Comparison of ENCODE assay signal across 8 cellular contexts in the genomic region with DNA sequence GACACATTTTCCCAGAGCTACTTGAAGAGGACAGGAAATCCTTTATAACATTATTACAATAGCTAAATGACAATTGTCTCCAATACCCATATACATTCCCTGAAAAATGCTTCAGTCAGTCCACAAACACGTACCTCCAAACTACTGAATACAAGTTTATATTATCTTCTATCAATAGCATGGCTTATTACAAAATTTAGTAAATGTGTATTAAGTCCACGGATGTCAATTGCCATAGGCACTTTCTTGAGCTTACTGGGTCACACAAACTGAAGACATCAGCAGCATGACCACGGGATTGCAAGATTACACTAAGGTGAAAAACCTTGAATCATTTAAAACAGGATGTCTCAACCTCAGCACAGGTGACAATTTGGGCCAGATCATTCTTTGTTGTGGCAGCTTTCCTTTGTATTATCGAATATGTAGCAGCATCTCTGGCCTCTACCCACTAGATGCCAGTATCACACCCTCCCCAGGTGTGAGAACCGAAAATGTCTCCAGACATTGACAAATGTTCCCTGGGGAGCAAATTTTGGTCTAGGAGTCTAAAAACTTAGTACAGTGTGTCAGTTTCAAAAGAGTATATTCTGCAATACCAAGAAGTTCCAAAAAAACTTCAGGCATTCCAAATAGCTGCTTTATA. TPM values are rescaled to one million over a fixed set of nuclear protein-coding genes. Genes with fewer than 3 reads are reported as not detected.
A peak's percentile ranks its signal among the peaks of the same experiment; 100 is the strongest.
DNase-seq lines count a peak whose midpoint lies in the region; ATAC-seq lines count a peak whose summit lies in the region.

No MANE protein-coding gene starts in this region.

- ATAC-seq in HG02759 (IDR thresholded peaks at IDR 0.05; ENCODE audit: unreplicated experiment) (peak; percentile 37), left lobe of liver (peak; percentile 17)

- H3K36me3 Mint-ChIP-seq in stimulated activated naive CD8-positive, alpha-beta T cell treated with anti-CD3 and anti-CD28 coated beads, Interleukin-15, Interleukin-2, amounts not matched to agents 100 ng/mL and 50 ng/mL, for 24 hours (ENCODE audit: low read depth) = peaks cover 23% of the 10 kb centered on the region

- peak overlapping the region; percentile 95 for H3K27ac Mint-ChIP-seq in stimulated activated naive CD8-positive, alpha-beta T cell treated with anti-CD3 and anti-CD28 coated beads, Interleukin-15, Interleukin-2, amounts not matched to agents 100 ng/mL and 50 ng/mL, for 24 hours

- H3K4me3 Mint-ChIP-seq in stimulated activated naive CD8-positive, alpha-beta T cell treated with anti-CD3 and anti-CD28 coated beads, Interleukin-15, Interleukin-2, amounts not matched to agents 100 ng/mL and 50 ng/mL, for 24 hours = peak overlapping the region; percentile 94

- peaks cover 54% of the 10 kb centered on the region for H3K4me1 Mint-ChIP-seq in stimulated activated naive CD8-positive, alpha-beta T cell treated with anti-CD3 and anti-CD28 coated beads, Interleukin-15, Interleukin-2, amounts not matched to agents 100 ng/mL and 50 ng/mL, for 24 hours (ENCODE audit: low read depth)

- peak; percentile 20 for DNase-seq in activated T-cell treated with anti-CD3 and anti-CD28 coated beads for 24 hours (ENCODE audit: low read depth)
- no peak for DNase-seq in activated T-cell treated with anti-CD3 and anti-CD28 coated beads for 4 hours
- peak; percentile 81 for DNase-seq in NCI-H345 treated with DMSO at 0.1 percent for 48 hours (lab: John Stamatoyannopoulos, UW; ENCODE audit: unreplicated experiment)
- DNase-seq in activated naive CD4-positive, alpha-beta T cell treated with anti-CD3 and anti-CD28 coated beads, Interleukin-2, amount 50 U/mL, for 16 hours = peak; percentile 32
- no peak for DNase-seq in left lobe of liver (ENCODE audit: low spot score)
- DNase-seq in occipital lobe (lab: John Stamatoyannopoulos, UW) = no peak

- no peaks in the 10 kb centered on the region for H3K9me3 Mint-ChIP-seq in stimulated activated naive CD8-positive, alpha-beta T cell treated with anti-CD3 and anti-CD28 coated beads, Interleukin-15, Interleukin-2, amounts not matched to agents 100 ng/mL and 50 ng/mL, for 24 hours

- H3K27me3 Mint-ChIP-seq in stimulated activated naive CD8-positive, alpha-beta T cell treated with anti-CD3 and anti-CD28 coated beads, Interleukin-15, Interleukin-2, amounts not matched to agents 100 ng/mL and 50 ng/mL, for 24 hours = no peaks in the 10 kb centered on the region

RNA-seq across cellular contexts. Expression of gene MBD2, which starts 1.4 kb away (rescaled TPM):
- 29.1 TPM for total RNA-seq in left lobe of liver
- total RNA-seq in occipital lobe = 20.1 TPM

RNA-seq across cellular contexts. Expression of gene POLI, which starts 46.3 kb away (rescaled TPM):
- total RNA-seq in left lobe of liver (12.8 TPM), occipital lobe (131 TPM)

Comparison
In these comparisons a context has a peak if more than half of its experiments do, and no peak if none do; other contexts are left out.
1. DNase-seq: peak in activated T-cell treated with anti-CD3 and anti-CD28 coated beads for 24 hours (single experiment), NCI-H345 treated with DMSO at 0.1 percent for 48 hours (single experiment) and activated naive CD4-positive, alpha-beta T cell treated with anti-CD3 and anti-CD28 coated beads, Interleukin-2, amount 50 U/mL, for 16 hours (single experiment); none in activated T-cell treated with anti-CD3 and anti-CD28 coated beads for 4 hours (single experiment), left lobe of liver (single experiment) and occipital lobe (single experiment).